8 cellular contexts compared by ENCODE assay signal in the genomic region with DNA sequence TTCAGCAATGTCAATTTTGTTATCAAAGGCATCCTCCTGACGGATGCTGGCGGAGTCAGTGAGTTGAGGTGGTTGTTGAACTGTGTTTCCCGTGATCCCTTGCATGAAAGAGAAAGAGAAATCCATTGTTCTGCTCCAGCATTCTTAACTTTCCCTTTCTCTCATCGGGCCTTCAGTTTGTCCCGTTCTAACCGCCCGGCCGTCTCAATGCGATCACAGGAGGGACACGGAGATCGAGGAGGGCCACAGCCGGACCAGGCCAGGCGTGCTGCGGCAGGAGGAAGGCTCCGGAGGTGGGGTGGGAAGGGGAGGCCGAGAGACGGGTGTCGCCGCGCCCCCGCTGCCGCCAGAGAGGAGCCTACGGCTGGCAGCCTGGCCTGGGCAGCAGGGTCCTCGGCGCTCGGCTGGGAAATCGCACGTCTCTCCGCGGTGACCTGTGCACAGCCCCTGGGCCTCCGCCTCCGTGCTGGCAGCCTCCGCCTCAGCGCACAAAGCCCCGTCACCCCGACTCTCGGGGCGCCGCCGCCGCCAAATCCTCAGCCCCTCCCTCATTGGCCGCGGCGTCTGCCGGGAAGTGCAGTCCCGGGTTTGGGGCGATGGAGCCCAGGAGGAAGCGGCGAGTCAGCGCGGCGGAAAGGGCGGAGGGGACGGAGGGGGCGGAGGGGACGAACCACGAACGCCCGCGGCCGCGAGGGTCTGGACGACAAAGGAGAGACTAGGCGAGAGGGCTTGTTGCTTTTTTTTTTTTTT. TPM values are rescaled to one million over a fixed set of nuclear protein-coding genes. Genes with fewer than 3 reads are reported as not detected.
A peak's percentile ranks its signal among the peaks of the same experiment; 100 is the strongest.
DNase-seq lines count a peak whose midpoint lies in the region; ATAC-seq and TF ChIP-seq lines count a peak whose summit lies in the region.

No MANE protein-coding gene starts in this region.

- H3K9ac ChIP-seq in smooth muscle cell (ENCODE audit: low read depth) = peak overlapping the region; percentile 36

- no peaks in the 10 kb centered on the region for H3K9me3 ChIP-seq in smooth muscle cell (replicated peaks; ENCODE audit: low read depth)

- H3F3A ChIP-seq in smooth muscle cell (ENCODE audit: low read depth) = peaks cover 26% of the 10 kb centered on the region

- H3K4me2 ChIP-seq in smooth muscle cell = peak overlapping the region; percentile 93

- no peaks in the 10 kb centered on the region for H3K36me3 ChIP-seq in smooth muscle cell (ENCODE audit: low read depth)

- H4K20me1 ChIP-seq in smooth muscle cell (ENCODE audit: low read depth) = no peaks in the 10 kb centered on the region

- no peaks in the 10 kb centered on the region for H3K9me3 Mint-ChIP-seq in IgD-negative memory B cell

- WGBS in smooth muscle cell (ENCODE audit: low lambda C conversion rate) = 9% methylated on average over 44 of the region's 64 CpGs

- no peaks in the 10 kb centered on the region for H3K79me2 ChIP-seq in smooth muscle cell (ENCODE audit: low read depth)

- peaks cover 6 to 10% (median 8%) of the 10 kb centered on the region in 3 donors for H3K4me1 Mint-ChIP-seq in IgD-negative memory B cell

- no peaks in the 10 kb centered on the region for H3K36me3 Mint-ChIP-seq in IgD-negative memory B cell

- H2AFZ ChIP-seq in smooth muscle cell (ENCODE audit: low read depth) = peak overlapping the region; percentile 97

- DNase-seq in 8988T (peak; percentile 63), cardiac fibroblast (ENCODE audit: low read depth in 2 of 2) (peak; percentile 60 to 75), inferior parietal cortex (ENCODE audit: extremely low spot score) (peak; percentile 73), smooth muscle cell (lab: John Stamatoyannopoulos, UW; ENCODE audit: unreplicated experiment) (peak; percentile 14)
- peak; percentile 50 for DNase-seq in activated CD4-positive, CD25-positive, alpha-beta regulatory T cell treated with anti-CD3 and anti-CD28 coated beads, Interleukin-2, amount 50 U/mL, for 16 hours (ENCODE audit: low read depth, low spot score)

- H3K27ac ChIP-seq in smooth muscle cell (ENCODE audit: low read depth) = peak overlapping the region; percentile 65

- ATAC-seq in GM18909 (IDR thresholded peaks at IDR 0.05; ENCODE audit: poor library complexity, unreplicated experiment) = peak; percentile 77
- no peak for ATAC-seq in HG03025 (IDR thresholded peaks at IDR 0.05; ENCODE audit: low FRiP score, unreplicated experiment)

- peak overlapping the region; percentile 85 to 97 (median 86) for H3K27ac Mint-ChIP-seq in IgD-negative memory B cell

- H3K27me3 ChIP-seq in smooth muscle cell (ENCODE audit: low read depth) = no peaks in the 10 kb centered on the region

- H3K4me3 Mint-ChIP-seq in IgD-negative memory B cell = peak overlapping the region; percentile 90 to 100 (median 96)

- peaks cover 17% of the 10 kb centered on the region for H3K4me1 ChIP-seq in smooth muscle cell (ENCODE audit: low read depth)

- H3K4me3 ChIP-seq in cardiac fibroblast (replicated peaks in 1 of 2; ENCODE audit: low read depth in 2 of 2, low read length in 2 of 2) (peak overlapping the region; percentile 45 to 53), smooth muscle cell (peak overlapping the region; percentile 57)

- no peaks in the 10 kb centered on the region for H3K27me3 Mint-ChIP-seq in IgD-negative memory B cell

- TF ChIP-seq CTCF in cardiac fibroblast (IDR thresholded peaks at IDR 0.05; ENCODE audit: low read depth, low read length) (no peak), smooth muscle cell (IDR thresholded peaks at IDR 0.05; ENCODE audit: borderline replicate concordance, insufficient read depth, poor library complexity, severe bottlenecking) (no peak)

RNA-seq across cellular contexts. Expression of a gene that starts 38.1 kb away (rescaled TPM):
- polyA plus RNA-seq in IgD-negative memory B cell (not detected), smooth muscle cell (not detected in 2 replicates)
- total RNA-seq in smooth muscle cell = not detected in 2 replicates

RNA-seq across cellular contexts. Expression of a gene that starts 58.3 kb away (rescaled TPM):
- 10.5 TPM for polyA plus RNA-seq in IgD-negative memory B cell
- 33.2 and 34.4 TPM in 2 replicates for total RNA-seq in smooth muscle cell
- 25.6 and 35.9 TPM in 2 replicates for polyA plus RNA-seq in smooth muscle cell

RNA-seq across cellular contexts. Expression of a gene that starts 58.8 kb away (rescaled TPM):
- polyA plus RNA-seq in IgD-negative memory B cell (not detected), smooth muscle cell (0.79 and 1.7 TPM in 2 replicates)
- 0.31 and 0.58 TPM in 2 replicates for total RNA-seq in smooth muscle cell

RNA-seq across cellular contexts. Expression of a gene that starts 59.7 kb away (rescaled TPM):
- polyA plus RNA-seq in IgD-negative memory B cell = not detected
- total RNA-seq in smooth muscle cell = 0.09 TPM in 2 replicates
- not detected in 2 replicates for polyA plus RNA-seq in smooth muscle cell

Comparison
In these comparisons a context has a peak if more than half of its experiments do, and no peak if none do; other contexts are left out.
1. DNase-seq: peak in every context shown above with its lines; median percentile 73 in inferior parietal cortex; 68 in cardiac fibroblast; 63 in 8988T; 50 in activated CD4-positive, CD25-positive, alpha-beta regulatory T cell treated with anti-CD3 and anti-CD28 coated beads, Interleukin-2, amount 50 U/mL, for 16 hours; 14 in smooth muscle cell.